Comparison of ENCODE assay signal across 24 cellular contexts in genomic region chr13:74103970-74104555, GRCh38. TPM values are rescaled to one million over a fixed set of nuclear protein-coding genes. Genes with fewer than 3 reads are reported as not detected.
A peak's percentile ranks its signal among the peaks of the same experiment; 100 is the strongest.
DNase-seq lines count a peak whose midpoint lies in the region; ATAC-seq, FAIRE-seq and TF ChIP-seq lines count a peak whose summit lies in the region.
"Had no signal": no experiment of that assay in that cellular context is flagged by ENCODE, and none has a peak within 500 bp of the region (broad histone marks: within the 10 kb centered on the region; RNA-seq: fewer than 3 reads in every experiment).

No MANE protein-coding gene starts in this region.

- H3K9me3 ChIP-seq in astrocyte (ENCODE audit: insufficient read depth, low read depth, low read length) (peaks cover 2% of the 10 kb centered on the region), colonic mucosa (no peaks in the 10 kb centered on the region)
- H3K9me3 ChIP-seq: BE2C, sigmoid colon, SK-N-SH, upper lobe of left lung had no signal

- peaks cover 69% of the 10 kb centered on the region for H4K20me1 ChIP-seq in astrocyte (ENCODE audit: insufficient read depth, low read length)

- H3K4me2 ChIP-seq in astrocyte (ENCODE audit: low read length): no peak overlapping the region
- H3K4me2 ChIP-seq: SK-N-SH had no signal

- no peaks in the 10 kb centered on the region for H3K27me3 ChIP-seq in astrocyte (ENCODE audit: insufficient read depth, low read length)
- no peaks in the 10 kb centered on the region for H3K27me3 ChIP-seq in colonic mucosa
- H3K27me3 ChIP-seq: BE2C, sigmoid colon, upper lobe of left lung had no signal

- intact Hi-C loops in left colon (cut with DNase I, micrococcal nuclease) (no loop called here), colonic mucosa (cut with DNase I) (no loop called here)

- H3K27ac ChIP-seq in astrocyte (ENCODE audit: low read depth, low read length) (no peak overlapping the region), colonic mucosa (no peak overlapping the region)
- H3K27ac ChIP-seq: sigmoid colon, upper lobe of left lung had no signal

- no peak overlapping the region for H2AFZ ChIP-seq in astrocyte (ENCODE audit: low read depth, low read length)

- H3K4me1 Mint-ChIP-seq in activated naive CD4-positive, alpha-beta T cell treated with anti-CD3 and anti-CD28 coated beads, Interleukin-2, amount 50 U/mL, for 24 hours: peaks cover 88% of the 10 kb centered on the region
- peaks cover 3% of the 10 kb centered on the region for H3K4me1 Mint-ChIP-seq in astrocyte (ENCODE audit: low read depth, unreplicated experiment)

- no peaks in the 10 kb centered on the region for H3K27me3 Mint-ChIP-seq in activated naive CD4-positive, alpha-beta T cell treated with anti-CD3 and anti-CD28 coated beads, Interleukin-2, amount 50 U/mL, for 24 hours
- no peaks in the 10 kb centered on the region for H3K27me3 Mint-ChIP-seq in astrocyte (ENCODE audit: low read depth, unreplicated experiment)
- H3K27me3 Mint-ChIP-seq: progenitor cell of endocrine pancreas, T-helper 17 cell had no signal

- no peak for DNase-seq in activated naive CD4-positive, alpha-beta T cell treated with Interleukin-2 at 50 U/mL for 16 hours
- no peak for DNase-seq in astrocyte (ENCODE audit: low read depth)
- peak; percentile 13 for DNase-seq in kidney tubule cell (ENCODE audit: low spot score)
- no peak for DNase-seq in left colon
- no peak for DNase-seq in colonic mucosa
- DNase-seq: activated CD8-positive, alpha-beta memory T cell treated with anti-CD3 and anti-CD28 coated beads for 24 hours; activated naive CD4-positive, alpha-beta T cell treated with anti-CD3 and anti-CD28 coated beads for 36 hours; activated T-cell treated with anti-CD3 and anti-CD28 coated beads, Interleukin-2, amount 50 U/mL, for 4 hours; BE2C; Kasumi-1; mammary epithelial cell; NCI-H446 treated with DMSO at 0.1 percent for 48 hours; OCI-M1; sigmoid colon; SK-N-SH; stimulated activated CD4-positive, alpha-beta T cell treated with anti-CD3 and anti-CD28 coated beads, Interleukin-4, amount 100 ng/mL, for 24 hours; T-helper 17 cell; upper lobe of left lung had no signal

- H3K36me3 ChIP-seq in astrocyte (ENCODE audit: insufficient read depth, low read length): no peaks in the 10 kb centered on the region
- H3K36me3 ChIP-seq in colonic mucosa: no peaks in the 10 kb centered on the region
- H3K36me3 ChIP-seq: BE2C, sigmoid colon, upper lobe of left lung had no signal

- peaks cover 6% of the 10 kb centered on the region for H3K9me3 Mint-ChIP-seq in activated naive CD4-positive, alpha-beta T cell treated with anti-CD3 and anti-CD28 coated beads, Interleukin-2, amount 50 U/mL, for 24 hours
- peaks cover 9% of the 10 kb centered on the region for H3K9me3 Mint-ChIP-seq in astrocyte (ENCODE audit: unreplicated experiment)
- H3K9me3 Mint-ChIP-seq: activated T-cell treated with anti-CD3 and anti-CD28 coated beads, Interleukin-2, amount 50 U/mL, for 4 hours had no signal

- H3K9ac ChIP-seq in astrocyte (ENCODE audit: low read length) (no peak overlapping the region), colonic mucosa (ENCODE audit: low read depth in 2 of 2, low read length in 2 of 2) (no peak overlapping the region)
- H3K9ac ChIP-seq: SK-N-SH had no signal

- ATAC-seq in GM19463 (IDR thresholded peaks at IDR 0.05; ENCODE audit: unreplicated experiment): peak; percentile 54
- no peak for ATAC-seq in left colon
- ATAC-seq in HG03280 (IDR thresholded peaks at IDR 0.05; ENCODE audit: unreplicated experiment): no peak
- ATAC-seq: T-helper 17 cell had no signal

- H3K27ac Mint-ChIP-seq in activated naive CD4-positive, alpha-beta T cell treated with anti-CD3 and anti-CD28 coated beads, Interleukin-2, amount 50 U/mL, for 24 hours: peak overlapping the region; percentile 36
- no peak overlapping the region for H3K27ac Mint-ChIP-seq in astrocyte (ENCODE audit: unreplicated experiment)
- H3K27ac Mint-ChIP-seq: progenitor cell of endocrine pancreas, T-helper 17 cell had no signal

- H3K36me3 Mint-ChIP-seq in activated naive CD4-positive, alpha-beta T cell treated with anti-CD3 and anti-CD28 coated beads, Interleukin-2, amount 50 U/mL, for 24 hours: peaks cover 15% of the 10 kb centered on the region
- H3K36me3 Mint-ChIP-seq in astrocyte (ENCODE audit: low read depth, unreplicated experiment): no peaks in the 10 kb centered on the region
- H3K36me3 Mint-ChIP-seq: stimulated activated effector memory CD8-positive, alpha-beta T cell treated with anti-CD3 and anti-CD28 coated beads, Interleukin-12 subunit alpha, Interleukin-12 subunit beta, amount 100 ng/mL, for 72 hours had no signal

- FAIRE-seq in astrocyte (lab: Jason Lieb, UNC): peak; percentile 34
- FAIRE-seq: G401.6 had no signal

- H3K4me3 ChIP-seq in astrocyte (ENCODE audit: insufficient read depth, low read depth, low read length) (no peak overlapping the region), colonic mucosa (no peak overlapping the region)
- H3K4me3 ChIP-seq: sigmoid colon, upper lobe of left lung had no signal

- peaks cover 95% of the 10 kb centered on the region for H3K79me2 ChIP-seq in astrocyte (ENCODE audit: insufficient read depth, low read length)

- H3K4me1 ChIP-seq in astrocyte (ENCODE audit: insufficient read depth, low read length) (no peaks in the 10 kb centered on the region), colonic mucosa (no peaks in the 10 kb centered on the region)
- H3K4me1 ChIP-seq: upper lobe of left lung had no signal

- no peak overlapping the region for H3K4me3 Mint-ChIP-seq in activated naive CD4-positive, alpha-beta T cell treated with anti-CD3 and anti-CD28 coated beads, Interleukin-2, amount 50 U/mL, for 24 hours
- no peak overlapping the region for H3K4me3 Mint-ChIP-seq in astrocyte (ENCODE audit: unreplicated experiment)
- H3K4me3 Mint-ChIP-seq: activated naive CD4-positive, alpha-beta T cell treated with anti-CD3 and anti-CD28 coated beads for 36 hours; activated T-cell treated with anti-CD3 and anti-CD28 coated beads, Interleukin-2, amount 50 U/mL, for 4 hours; stimulated activated effector memory CD8-positive, alpha-beta T cell treated with anti-CD3 and anti-CD28 coated beads, Interleukin-12 subunit alpha, Interleukin-12 subunit beta, amount 100 ng/mL, for 72 hours; T-helper 17 cell had no signal

- no peak for TF ChIP-seq CTCF in astrocyte (IDR thresholded peaks at IDR 0.05; ENCODE audit: insufficient read depth, low read depth, low read length)
- TF ChIP-seq CTCF in colonic mucosa (IDR thresholded peaks at IDR 0.05): no peak

RNA-seq across cellular contexts. Expression of gene KLF12, which starts 30.1 kb away (rescaled TPM):
- total RNA-seq in astrocyte: 25.1 and 25.3 TPM in 2 replicates
- total RNA-seq in left colon: 1 to 10 TPM; 7.9 to 9.5 TPM
- 1 to 10 TPM; 5.1 to 6.3 TPM for total RNA-seq in colonic mucosa
